In genomic region chr12:2414810-2415567, GRCh38 we compare ENCODE assay signal across 21 cellular contexts.
A peak's percentile ranks its signal among the peaks of the same experiment; 100 is the strongest.
DNase-seq lines count a peak whose midpoint lies in the region; ATAC-seq and TF ChIP-seq lines count a peak whose summit lies in the region.
"Had no signal": no experiment of that assay in that cellular context is flagged by ENCODE, and none has a peak within 500 bp of the region (broad histone marks: within the 10 kb centered on the region; RNA-seq: fewer than 3 reads in every experiment).

No MANE protein-coding gene starts in this region.

- intact Hi-C loops in tibial artery (cut with DNase I; ENCODE audit: low total_unique reads) = no loop called here

- in situ Hi-C loops in SK-MEL-5 (cut with HindIII; ENCODE audit: low pct_unique_long_range_greater_than_20kb, low sequenced_read_pairs) (no loop called here), GM13977 (cut with MboI; ENCODE audit: low pct_unique_long_range_greater_than_20kb, low sequenced_read_pairs, unreplicated experiment) (no loop called here)

- H3K4me1 ChIP-seq in tibial artery = peaks cover 0 to 28% (median 19%) of the 10 kb centered on the region in 4 donors
- H3K4me1 ChIP-seq: prostate gland, SJCRH30 had no signal

- peak overlapping the region; percentile 65 to 67 for H3K27ac ChIP-seq in tibial artery
- H3K27ac ChIP-seq: 22Rv1, prostate gland, SJCRH30 had no signal

- ATAC-seq in HG03095 (IDR thresholded peaks at IDR 0.05; ENCODE audit: unreplicated experiment) = no peak
- ATAC-seq: K562 had no signal

- no peaks in the 10 kb centered on the region for H3K36me3 ChIP-seq in tibial artery
- H3K36me3 ChIP-seq: prostate gland, SJCRH30 had no signal

- no peaks in the 10 kb centered on the region for H3K27me3 ChIP-seq in tibial artery

- no peaks in the 10 kb centered on the region for H3K9me3 ChIP-seq in tibial artery
- H3K9me3 ChIP-seq: prostate gland, SJCRH30 had no signal

- peak; percentile 6 to 17 for TF ChIP-seq CTCF in tibial artery (IDR thresholded peaks at IDR 0.05)
- TF ChIP-seq CTCF in GM13977 (IDR thresholded peaks at IDR 0.05; ENCODE audit: extremely low read depth, insufficient read depth, missing control alignments) = no peak

- H3K4me3 ChIP-seq in tibial artery = no peak overlapping the region
- H3K4me3 ChIP-seq: K562, prostate gland, SJCRH30 had no signal

- DNase-seq in activated effector memory CD4-positive, alpha-beta T cell treated with anti-CD3 and anti-CD28 coated beads, Interleukin-2, amount 50 U/mL, for 16 hours = peak; percentile 42
- no peak for DNase-seq in activated effector memory CD4-positive, alpha-beta T cell treated with Interleukin-2 at 50 U/mL for 16 hours
- DNase-seq in SK-MEL-5 (ENCODE audit: low read depth, low spot score) (peak; percentile 59), fibroblast of the conjunctiva (ENCODE audit: low read depth) (peak; percentile 6), tibial artery (peak in 1 of 2 donors; percentile 86), GM13977 (ENCODE audit: low spot score) (no peak)
- no peak for DNase-seq in stimulated activated CD4-positive, alpha-beta T cell treated with anti-CD3 and anti-CD28 coated beads, Interleukin-4, amount 100 ng/mL, for 1 hour
- DNase-seq: activated CD4-positive, alpha-beta T cell treated with anti-CD3 and anti-CD28 coated beads, Interleukin-2, amount 50 U/mL, for 4 hours; AML-193; caudate nucleus; COR-L47; midbrain; NCI-H1694; nephron progenitor cell; SJCRH30; stimulated activated CD4-positive, alpha-beta T cell treated with anti-CD3 and anti-CD28 coated beads, Interleukin-4, amount 100 ng/mL, for 4 hours; T-helper 2 cell had no signal

Comparison
In these comparisons a context has a peak if more than half of its experiments do, and no peak if none do; other contexts are left out.
1. DNase-seq: peak in activated effector memory CD4-positive, alpha-beta T cell treated with anti-CD3 and anti-CD28 coated beads, Interleukin-2, amount 50 U/mL, for 16 hours (single experiment), SK-MEL-5 (single experiment) and fibroblast of the conjunctiva (single experiment); none in activated effector memory CD4-positive, alpha-beta T cell treated with Interleukin-2 at 50 U/mL for 16 hours (single experiment), stimulated activated CD4-positive, alpha-beta T cell treated with anti-CD3 and anti-CD28 coated beads, Interleukin-4, amount 100 ng/mL, for 1 hour (single experiment) and GM13977 (single experiment).